In genomic region chr16:58684001-58684353, GRCh38 we compare ENCODE assay signal across 9 cellular contexts. TPM values are rescaled to one million over a fixed set of nuclear protein-coding genes. Genes with fewer than 3 reads are reported as not detected.
DNase-seq lines count a peak whose midpoint lies in the region; ATAC-seq, FAIRE-seq and TF ChIP-seq lines count a peak whose summit lies in the region.
"Had no signal": no experiment of that assay in that cellular context is flagged by ENCODE, and none has a peak within 500 bp of the region (broad histone marks: within the 10 kb centered on the region; RNA-seq: fewer than 3 reads in every experiment).

No MANE protein-coding gene starts in this region.

- TF ChIP-seq CTCF in LNCaP clone FGC (IDR thresholded peaks at IDR 0.05; ENCODE audit: control insufficient read depth, extremely low read depth, insufficient read depth) (no peak), lung (IDR thresholded peaks at IDR 0.05; ENCODE audit: control extremely low read depth, extremely low read depth) (no peak)

- H3K4me3 ChIP-seq in LNCaP clone FGC (ENCODE audit: low read depth, low read length) (peak overlapping the region; percentile 85), lung (peak overlapping the region; percentile 80), urinary bladder (ENCODE audit: low read depth, low read length) (peak overlapping the region; percentile 94)

- WGBS in lung, 2 donors: 5 to 13% methylated on average over 3 of the region's 3 CpGs
- WGBS in urinary bladder: 7% methylated on average over 3 of the region's 3 CpGs

- TF ChIP-seq POLR2A in GM12891 (IDR thresholded peaks at IDR 0.05; ENCODE audit: low read depth, low read length): no peak

- H3K36me3 ChIP-seq in lung (ENCODE audit: control insufficient read depth in 2 of 2, insufficient read depth in 2 of 2, low read length in 2 of 2) (peaks cover 0 to 11% of the 10 kb centered on the region in 2 donors), urinary bladder (ENCODE audit: insufficient read depth) (no peaks in the 10 kb centered on the region)

- no peak for DNase-seq in GM12891 (ENCODE audit: insufficient read length, low spot score)
- no peak for DNase-seq in LNCaP clone FGC (ENCODE audit: low read depth)
- peak; percentile 22 for DNase-seq in cerebellum (ENCODE audit: low spot score)
- DNase-seq in lung (ENCODE audit: low spot score): no peak
- no peak for DNase-seq in central memory CD4-positive, alpha-beta T cell
- DNase-seq in iPS-NIHi11 (ENCODE audit: low spot score): no peak

- H3K9me3 ChIP-seq in lung (ENCODE audit: control insufficient read depth in 2 of 2, insufficient read depth in 1 of 2, low read length in 1 of 2): no peaks in the 10 kb centered on the region

- peaks cover 0 to 14% of the 10 kb centered on the region in 2 donors for H3K4me1 ChIP-seq in lung (ENCODE audit: control insufficient read depth in 2 of 2, insufficient read depth in 2 of 2, low read length in 2 of 2)
- H3K4me1 ChIP-seq in urinary bladder (ENCODE audit: insufficient read depth): no peaks in the 10 kb centered on the region

- H3K27ac ChIP-seq in lung (ENCODE audit: low read depth in 1 of 2, low read length in 1 of 2) (peak overlapping the region; percentile 59 to 97), urinary bladder (ENCODE audit: low read depth) (no peak overlapping the region)

- FAIRE-seq in GM12891 (lab: Jason Lieb, UNC): no peak
- FAIRE-seq: TTC549 had no signal

- H3K27me3 ChIP-seq in lung (ENCODE audit: control insufficient read depth, insufficient read depth): no peaks in the 10 kb centered on the region

- ATAC-seq in lung (ENCODE audit: insufficient read depth, low FRiP score) (peak; percentile 51), GM19467 (IDR thresholded peaks at IDR 0.05; ENCODE audit: unreplicated experiment) (no peak)

TF ChIP-seq in GM12891, 5 proteins besides CTCF, POLR2A, EP300 and RAD21:
- TF ChIP-seq SPI1 (IDR thresholded peaks at IDR 0.05; ENCODE audit: low read depth, low read length): 0 out of 2 replicates have a peak, but pooled peaks have one; percentile 8
- TF ChIP-seq PAX5 (IDR thresholded peaks at IDR 0.05; ENCODE audit: insufficient read depth, low read length, severe bottlenecking): no peak
TF ChIP-seq in GM12891: peak in this region for 1.

RNA-seq across cellular contexts. Expression of gene SLC38A7, which starts 0.6 kb away (rescaled TPM):
- 2.6 TPM for polyA plus RNA-seq in GM12891 (2012; ENCODE audit: low read depth, missing spikeins)
- 24.7 TPM for total RNA-seq in cerebellum
- total RNA-seq in lung: 10 to 100 TPM; 15.3 to 18.2 TPM
- polyA plus RNA-seq in lung: 10 to 100 TPM; 11.3 to 14.4 TPM
- 13.8 TPM for total RNA-seq in urinary bladder
- 7.7 TPM for polyA plus RNA-seq in urinary bladder

RNA-seq across cellular contexts. Expression of gene GOT2, which starts 50.1 kb away (rescaled TPM):
- 74.7 TPM for polyA plus RNA-seq in GM12891 (2012; ENCODE audit: low read depth, missing spikeins)
- total RNA-seq in cerebellum (33.7 TPM), lung (10 to 100 TPM; 29.4 to 56.6 TPM), urinary bladder (26.4 TPM)
- polyA plus RNA-seq in lung (10 to 100 TPM; 35.5 to 40.9 TPM), urinary bladder (60.1 TPM)

RNA-seq across cellular contexts. Expression of gene CNOT1, which starts 54.4 kb away (rescaled TPM):
- 140 TPM for polyA plus RNA-seq in GM12891 (2012; ENCODE audit: low read depth, missing spikeins)
- 121 TPM for total RNA-seq in cerebellum
- total RNA-seq in lung: 100 to 1,000 TPM; 147 to 187 TPM
- polyA plus RNA-seq in lung: 10 to 100 TPM; 35.6 to 93.4 TPM
- 141 TPM for total RNA-seq in urinary bladder
- 74.4 TPM for polyA plus RNA-seq in urinary bladder
